1 cellular context compared by ENCODE assay signal in the genomic region with DNA sequence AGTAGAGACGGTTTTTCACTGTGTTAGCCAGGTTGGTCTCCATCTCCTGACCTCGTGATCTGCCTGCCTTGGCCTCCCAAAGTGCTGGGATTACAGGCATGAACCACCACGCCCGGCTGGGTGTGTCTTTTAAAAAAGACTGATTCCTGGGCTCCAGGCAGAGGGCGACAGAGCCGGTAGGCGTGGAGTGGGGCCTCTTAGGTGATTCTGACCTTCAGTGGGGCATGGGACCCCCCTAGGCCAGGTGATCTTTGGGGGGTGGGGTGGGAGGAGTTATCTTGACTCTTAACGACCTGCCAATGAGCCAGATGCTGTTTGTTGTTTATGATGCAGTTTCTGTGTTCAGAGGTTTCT.
TF ChIP-seq lines count a peak whose summit lies in the region.

No MANE protein-coding gene starts in this region.

TF ChIP-seq in HepG2, 621 proteins besides CTCF, POLR2A, EP300 and RAD21 (continued from another document):
- TF ChIP-seq, protein P1, sequence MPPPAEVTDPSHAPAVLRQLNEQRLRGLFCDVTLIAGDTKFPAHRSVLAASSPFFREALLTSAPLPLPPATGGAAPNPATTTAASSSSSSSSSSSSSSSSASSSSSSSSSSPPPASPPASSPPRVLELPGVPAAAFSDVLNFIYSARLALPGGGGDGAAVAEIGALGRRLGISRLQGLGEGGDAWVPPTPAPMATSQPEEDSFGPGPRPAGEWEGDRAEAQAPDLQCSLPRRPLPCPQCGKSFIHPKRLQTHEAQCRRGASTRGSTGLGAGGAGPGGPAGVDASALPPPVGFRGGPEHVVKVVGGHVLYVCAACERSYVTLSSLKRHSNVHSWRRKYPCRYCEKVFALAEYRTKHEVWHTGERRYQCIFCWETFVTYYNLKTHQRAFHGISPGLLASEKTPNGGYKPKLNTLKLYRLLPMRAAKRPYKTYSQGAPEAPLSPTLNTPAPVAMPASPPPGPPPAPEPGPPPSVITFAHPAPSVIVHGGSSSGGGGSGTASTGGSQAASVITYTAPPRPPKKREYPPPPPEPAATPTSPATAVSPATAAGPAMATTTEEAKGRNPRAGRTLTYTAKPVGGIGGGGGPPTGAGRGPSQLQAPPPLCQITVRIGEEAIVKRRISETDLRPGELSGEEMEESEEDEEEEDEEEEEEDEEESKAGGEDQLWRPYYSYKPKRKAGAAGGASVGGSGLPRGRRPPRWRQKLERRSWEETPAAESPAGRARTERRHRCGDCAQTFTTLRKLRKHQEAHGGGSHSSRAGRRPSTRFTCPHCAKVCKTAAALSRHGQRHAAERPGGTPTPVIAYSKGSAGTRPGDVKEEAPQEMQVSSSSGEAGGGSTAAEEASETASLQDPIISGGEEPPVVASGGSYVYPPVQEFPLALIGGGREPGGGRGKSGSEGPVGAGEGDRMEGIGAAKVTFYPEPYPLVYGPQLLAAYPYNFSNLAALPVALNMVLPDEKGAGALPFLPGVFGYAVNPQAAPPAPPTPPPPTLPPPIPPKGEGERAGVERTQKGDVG (CRISPR knock-in tag; IDR thresholded peaks at IDR 0.05; ENCODE audit: borderline replicate concordance), result no peak
- TF ChIP-seq ZSCAN21 (CRISPR knock-in tag; IDR thresholded peaks at IDR 0.05; ENCODE audit: borderline replicate concordance) (no peak), ETS1 (CRISPR knock-in tag; IDR thresholded peaks at IDR 0.05) (no peak)
